14 cellular contexts compared by ENCODE assay signal in genomic region chr5:134252671-134253070, GRCh38. TPM values are rescaled to one million over a fixed set of nuclear protein-coding genes. Genes with fewer than 3 reads are reported as not detected.
DNase-seq lines count a peak whose midpoint lies in the region; ATAC-seq, FAIRE-seq and TF ChIP-seq lines count a peak whose summit lies in the region.
"Had no signal": no experiment of that assay in that cellular context is flagged by ENCODE, and none has a peak within 500 bp of the region (broad histone marks: within the 10 kb centered on the region; RNA-seq: fewer than 3 reads in every experiment).

No MANE protein-coding gene starts in this region.

- H3K79me2 ChIP-seq in keratinocyte (ENCODE audit: control insufficient read depth, insufficient read depth, low read length), result no peaks in the 10 kb centered on the region

- TF ChIP-seq POLR2A in IMR-90 (IDR thresholded peaks at IDR 0.05; ENCODE audit: low read depth, low read length), result peak; percentile 50; the same call in 1 of the 2 replicates

- H3K9me3 Mint-ChIP-seq in activated CD4-positive, alpha-beta T cell treated with anti-CD3 and anti-CD28 coated beads, Interleukin-2, amount 10 ng/mL, durations not matched to agents 7 days and 5 days, result no peaks in the 10 kb centered on the region

- H3K9ac ChIP-seq in IMR-90 (ENCODE audit: low read depth, low read length) (no peak overlapping the region), keratinocyte (ENCODE audit: control insufficient read depth, extremely low read depth, insufficient read depth, low read length) (no peak overlapping the region)
- H3K9ac ChIP-seq: BLaER1 had no signal

- DNase-seq in ACHN, result peak; percentile 79
- DNase-seq in IMR-90, result peak; percentile 96
- peak; percentile 89 for DNase-seq in bronchial epithelial cell (ENCODE audit: low read depth)
- DNase-seq in keratinocyte (ENCODE audit: low read depth, low spot score), result peak; percentile 44
- no peak for DNase-seq in activated CD4-positive, alpha-beta T cell treated with anti-CD3 and anti-CD28 coated beads, Interleukin-2, amount 10 ng/mL, durations not matched to agents 7 days and 5 days
- DNase-seq: activated effector memory CD4-positive, alpha-beta T cell treated with anti-CD3 and anti-CD28 coated beads, Interleukin-2, amount 50 U/mL, for 16 hours; NCI-H1436 treated with DMSO at 0.1 percent for 48 hours; stimulated activated CD4-positive, alpha-beta T cell treated with anti-CD3 and anti-CD28 coated beads, Interleukin-2, amount 100 ng/mL, for 48 hours had no signal

- TF ChIP-seq RAD21 in IMR-90 (IDR thresholded peaks at IDR 0.05; ENCODE audit: low read length), result no peak

- H4K20me1 ChIP-seq in IMR-90 (ENCODE audit: insufficient read depth, low read length) (peaks cover 5% of the 10 kb centered on the region; the same call in 1 of the 2 replicates), keratinocyte (ENCODE audit: control insufficient read depth, extremely low read depth, insufficient read depth, low read length) (no peaks in the 10 kb centered on the region)
- H4K20me1 ChIP-seq: BLaER1 had no signal

- POLR2A ChIA-PET in IMR-90 (lab: Charles Lee; ENCODE audit: unreplicated experiment), result no interaction called here
- POLR2A ChIA-PET in activated CD4-positive, alpha-beta T cell treated with anti-CD3 and anti-CD28 coated beads, Interleukin-2, amount 10 ng/mL, durations not matched to agents 7 days and 5 days (lab: Charles Lee), result no interaction called here

- no CpG with 5 or more reads among the region's 5 CpGs for WGBS in IMR-90 (ENCODE audit: extremely low coverage in 2 of 2, insufficient read length in 1 of 2), 2 experiments

- peak; percentile 87 for ATAC-seq in IMR-90 (ENCODE audit: low read depth)
- no peak for ATAC-seq in GM19035 (IDR thresholded peaks at IDR 0.05; ENCODE audit: unreplicated experiment)
- no peak for ATAC-seq in GM21526 (IDR thresholded peaks at IDR 0.05; ENCODE audit: low FRiP score, unreplicated experiment)
- no peak for ATAC-seq in GM19455 (IDR thresholded peaks at IDR 0.05; ENCODE audit: unreplicated experiment)

- no peak overlapping the region for H4K91ac ChIP-seq in IMR-90 (ENCODE audit: insufficient read depth, low read depth, low read length)

- no peaks in the 10 kb centered on the region for H3K27me3 ChIP-seq in IMR-90 (ENCODE audit: control insufficient read depth, insufficient read depth, low read length)
- H3K27me3 ChIP-seq in bronchial epithelial cell (ENCODE audit: control insufficient read depth, insufficient read depth, low read length), result no peaks in the 10 kb centered on the region
- H3K27me3 ChIP-seq in keratinocyte (ENCODE audit: control insufficient read depth, extremely low read depth, insufficient read depth, low read length), result no peaks in the 10 kb centered on the region
- H3K27me3 ChIP-seq: BLaER1, suprapubic skin had no signal

- H3K27me3 Mint-ChIP-seq in activated CD4-positive, alpha-beta T cell treated with anti-CD3 and anti-CD28 coated beads, Interleukin-2, amount 10 ng/mL, durations not matched to agents 7 days and 5 days, result peaks cover 4% of the 10 kb centered on the region

- H3K9me1 ChIP-seq in IMR-90 (ENCODE audit: insufficient read depth, low read length) (peaks cover 21% of the 10 kb centered on the region), keratinocyte (ENCODE audit: control insufficient read depth, extremely low read depth, insufficient read depth, low read length) (no peaks in the 10 kb centered on the region)

- H3K4me2 ChIP-seq in IMR-90 (ENCODE audit: low read depth, low read length) (peak overlapping the region; percentile 6; the same call in 1 of the 2 replicates), keratinocyte (ENCODE audit: control insufficient read depth, extremely low read depth, insufficient read depth, low read depth, low read length) (peak overlapping the region; percentile 2)
- H3K4me2 ChIP-seq: BLaER1 had no signal

- no peak overlapping the region for H3K4me3 Mint-ChIP-seq in activated CD4-positive, alpha-beta T cell treated with anti-CD3 and anti-CD28 coated beads, Interleukin-2, amount 10 ng/mL, durations not matched to agents 7 days and 5 days

- no peak overlapping the region for H3K27ac Mint-ChIP-seq in activated CD4-positive, alpha-beta T cell treated with anti-CD3 and anti-CD28 coated beads, Interleukin-2, amount 10 ng/mL, durations not matched to agents 7 days and 5 days

- peak overlapping the region; percentile 78 for H2BK5ac ChIP-seq in IMR-90 (ENCODE audit: low read depth, low read length, poor library complexity, severe bottlenecking)

- peak overlapping the region; percentile 68; the same call in 1 of the 2 replicates for H2BK20ac ChIP-seq in IMR-90 (ENCODE audit: low read depth, low read length)

- H2AFZ ChIP-seq in IMR-90 (replicated peaks; ENCODE audit: low read length, poor library complexity), result peak overlapping the region; percentile 87
- H2AFZ ChIP-seq in keratinocyte (ENCODE audit: control insufficient read depth, low read length), result no peak overlapping the region

- peak overlapping the region; percentile 4; the same call in 1 of the 3 replicates for H2BK15ac ChIP-seq in IMR-90 (ENCODE audit: low read depth, low read length)

- H3K4me1 ChIP-seq in IMR-90 (ENCODE audit: control insufficient read depth, insufficient read depth, low read length) (peaks cover 12% of the 10 kb centered on the region), keratinocyte (ENCODE audit: control insufficient read depth, extremely low read depth, insufficient read depth, low read length) (peaks cover 28% of the 10 kb centered on the region)
- H3K4me1 ChIP-seq: BLaER1 had no signal

- H3K9me3 ChIP-seq in IMR-90 (ENCODE audit: control insufficient read depth, insufficient read depth, low read length), result no peaks in the 10 kb centered on the region
- H3K9me3 ChIP-seq in keratinocyte (ENCODE audit: control insufficient read depth, low read depth, low read length), result no peaks in the 10 kb centered on the region
- H3K9me3 ChIP-seq: BLaER1, suprapubic skin had no signal

- dilution Hi-C loops in IMR-90 (cut with HindIII; ENCODE audit: low sequenced_read_pairs, unreplicated experiment), result no loop called here
- dilution Hi-C loops in keratinocyte (cut with MboI; ENCODE audit: extremely low pct_ligation_motif_present, low sequenced_read_pairs), result no loop called here

- H3K36me3 Mint-ChIP-seq in activated CD4-positive, alpha-beta T cell treated with anti-CD3 and anti-CD28 coated beads, Interleukin-2, amount 10 ng/mL, durations not matched to agents 7 days and 5 days (ENCODE audit: low read depth), result no peaks in the 10 kb centered on the region

- no peak overlapping the region for H3K56ac ChIP-seq in IMR-90 (ENCODE audit: extremely low read depth, insufficient read depth, low read length)

- TF ChIP-seq CTCF in IMR-90 (conservative IDR thresholded peaks at IDR 0.05; ENCODE audit: low read depth, low read length) (no peak), bronchial epithelial cell (IDR thresholded peaks at IDR 0.05; ENCODE audit: insufficient read depth, low read length, severe bottlenecking) (no peak), keratinocyte (optimal IDR thresholded peaks at IDR 0.05 in 1 of 3, IDR thresholded peaks at IDR 0.05 in 1 of 3, conservative IDR thresholded peaks at IDR 0.05 in 1 of 3; ENCODE audit: extremely low read depth in 1 of 3, insufficient read depth in 2 of 3, low read length in 3 of 3) (no peak)

- CTCF ChIA-PET in IMR-90 (lab: Yijun Ruan, JAX), result interaction anchor here (1.3 kb wide), 1 partner anchor 11 kb away, joined by 5 read pairs; no protein-coding TSS in a partner anchor
- CTCF ChIA-PET in activated CD4-positive, alpha-beta T cell treated with anti-CD3 and anti-CD28 coated beads, Interleukin-2, amount 10 ng/mL, durations not matched to agents 7 days and 5 days (lab: Charles Lee), result interaction anchor here (0.6 kb wide), 1 partner anchor 847 kb away, joined by 3 read pairs; no protein-coding TSS in a partner anchor

- no peak overlapping the region for H3K18ac ChIP-seq in IMR-90 (ENCODE audit: low read depth, low read length)

- FAIRE-seq in bronchial epithelial cell (lab: Jason Lieb, UNC) (no peak), keratinocyte (lab: Jason Lieb, UNC) (peak; percentile 23)

- H3K27ac ChIP-seq in IMR-90 (ENCODE audit: insufficient read depth, low read length) (no peak overlapping the region), keratinocyte (ENCODE audit: control insufficient read depth, insufficient read depth, low read length) (no peak overlapping the region)
- H3K27ac ChIP-seq: BLaER1, coronary artery, suprapubic skin had no signal

- no peak overlapping the region for H2AK9ac ChIP-seq in IMR-90 (replicated peaks; ENCODE audit: low read depth, low read length, poor library complexity)

- no peak overlapping the region; the same call in 1 of the 2 replicates for H3K23ac ChIP-seq in IMR-90 (ENCODE audit: low read depth, low read length)

- no peaks in the 10 kb centered on the region for H3K36me3 ChIP-seq in IMR-90 (ENCODE audit: control insufficient read depth, insufficient read depth, low read length)
- H3K36me3 ChIP-seq in bronchial epithelial cell (ENCODE audit: control insufficient read depth, insufficient read depth, low read length), result no peaks in the 10 kb centered on the region
- H3K36me3 ChIP-seq in keratinocyte (ENCODE audit: control insufficient read depth in 2 of 2, extremely low read depth in 1 of 2, insufficient read depth in 2 of 2, low read length in 2 of 2), result no peaks in the 10 kb centered on the region
- H3K36me3 ChIP-seq: BLaER1, suprapubic skin had no signal

- peak overlapping the region; percentile 3; the same call in 1 of the 2 replicates for H3K4ac ChIP-seq in IMR-90 (ENCODE audit: low read depth, low read length)

- no peak overlapping the region for H4K5ac ChIP-seq in IMR-90 (ENCODE audit: low read depth, low read length)

- BruUV-seq in IMR-90 (replicated peaks; lab: Mats Ljungman, UMichigan), result no TSS peak

- no peak overlapping the region for H2AK5ac ChIP-seq in IMR-90 (ENCODE audit: low read depth, low read length)

- peaks cover 0 to 20% of the 10 kb centered on the region in 2 experiments; a peak in 2 of 4 replicates for H3K79me1 ChIP-seq in IMR-90 (ENCODE audit: low read depth in 1 of 2, low read length in 2 of 2)

- in situ Hi-C loops in ACHN (cut with HindIII; ENCODE audit: low pct_ligation_motif_present, low pct_unique_long_range_greater_than_20kb, low sequenced_read_pairs), result no loop called here
- in situ Hi-C loops in IMR-90 (cut with MboI; ENCODE audit: low sequenced_read_pairs), result no loop called here

- intact Hi-C loops in IMR-90 (cut with micrococcal nuclease), result no loop called here

- H4K8ac ChIP-seq in IMR-90 (ENCODE audit: low read depth in 2 of 2, low read length in 2 of 2), result peak overlapping the region in 1 of 2 experiments; percentile 11; a peak in 2 of 4 replicates

- H3K4me3 ChIP-seq in IMR-90 (ENCODE audit: insufficient read depth, low read depth, low read length) (no peak overlapping the region), bronchial epithelial cell (ENCODE audit: low read depth, low read length) (no peak overlapping the region), keratinocyte (ENCODE audit: control insufficient read depth in 2 of 3, extremely low read depth in 1 of 3, insufficient read depth in 2 of 3, low read depth in 1 of 3, low read length in 3 of 3) (no peak overlapping the region)
- H3K4me3 ChIP-seq: BLaER1, coronary artery, suprapubic skin had no signal

- peak overlapping the region; percentile 38 for H2BK120ac ChIP-seq in IMR-90 (ENCODE audit: low read depth, low read length)

- peak overlapping the region; percentile 19 for H3K14ac ChIP-seq in IMR-90 (replicated peaks; ENCODE audit: low read depth, low read length)

- no peaks in the 10 kb centered on the region for H3K4me1 Mint-ChIP-seq in activated CD4-positive, alpha-beta T cell treated with anti-CD3 and anti-CD28 coated beads, Interleukin-2, amount 10 ng/mL, durations not matched to agents 7 days and 5 days

RNA-seq across cellular contexts. Expression of gene PPP2CA, which starts 26.8 kb away (rescaled TPM):
- 70.6 and 191 TPM in 2 replicates for total RNA-seq in IMR-90 (2012; rRNA removed)
- polyA plus RNA-seq in IMR-90 (2012; rRNA removed), result 53.9 and 73.6 TPM in 2 replicates
- polyA plus RNA-seq in IMR-90 (2012; cell fraction: cytosol; rRNA removed), result 132 and 188 TPM in 2 replicates
- 79.4 and 83.1 TPM in 2 replicates for polyA plus RNA-seq in IMR-90 (2012; cell fraction: nucleus; rRNA removed; ENCODE audit: low replicate concordance)
- total RNA-seq in bronchial epithelial cell, result 109 and 133 TPM in 2 replicates
- polyA plus RNA-seq in keratinocyte, result 126 to 255 TPM (median 161 TPM) in 3 replicates
- polyA plus RNA-seq in keratinocyte (2011; ENCODE audit: low read depth), result 178 TPM
- 102 and 190 TPM in 2 replicates for polyA plus RNA-seq in keratinocyte (2011; cell fraction: cytosol; rRNA removed)
- polyA plus RNA-seq in keratinocyte (2011; cell fraction: nucleus; rRNA removed), result 74.4 and 111 TPM in 2 replicates
- 183 and 243 TPM in 2 replicates for polyA plus RNA-seq in keratinocyte (2012; ENCODE audit: low replicate concordance)
- polyA minus RNA-seq in keratinocyte, result 27.8 to 235 TPM (median 78.0 TPM) in 3 replicates
- polyA minus RNA-seq in keratinocyte (2011; cell fraction: cytosol; rRNA and poly(A)+ RNA removed), result 126 TPM
- polyA minus RNA-seq in keratinocyte (2011; cell fraction: nucleus; rRNA and poly(A)+ RNA removed), result 21.2 and 49.3 TPM in 2 replicates
- total RNA-seq in activated CD4-positive, alpha-beta T cell treated with anti-CD3 and anti-CD28 coated beads, Interleukin-2, amount 10 ng/mL, durations not matched to agents 7 days and 5 days, result 100 to 1,000 TPM; 128 to 136 TPM
